In genomic region chr2:190036071-190036470, GRCh38 we compare ENCODE assay signal across 24 cellular contexts. TPM values are rescaled to one million over a fixed set of nuclear protein-coding genes. Genes with fewer than 3 reads are reported as not detected.
"Had no signal": no experiment of that assay in that cellular context is flagged by ENCODE, and none has a peak within 500 bp of the region (broad histone marks: within the 10 kb centered on the region; RNA-seq: fewer than 3 reads in every experiment).

No MANE protein-coding gene starts in this region.

- H3K4me1 ChIP-seq: neural progenitor cell, pancreas, right lobe of liver, sigmoid colon, stomach, suprapubic skin, testis, tibial artery, transverse colon, upper lobe of right lung, uterus had no signal

- DNase-seq: naive thymus-derived CD4-positive, alpha-beta T cell; natural killer cell; occipital lobe; pancreas; posterior cingulate gyrus; psoas muscle; right cardiac atrium; right lobe of liver; sigmoid colon; small intestine; stimulated activated CD4-positive, alpha-beta T cell treated with anti-CD3 and anti-CD28 coated beads, Interleukin-15, amount 100 ng/mL, for 24 hours; stimulated activated CD4-positive, alpha-beta T cell treated with anti-CD3 and anti-CD28 coated beads, Interleukin-2, amount 100 ng/mL, for 24 hours; stimulated activated CD4-positive, alpha-beta T cell treated with anti-CD3 and anti-CD28 coated beads, Interleukin-2, amount 100 ng/mL, for 48 hours; stimulated activated CD4-positive, alpha-beta T cell treated with anti-CD3 and anti-CD28 coated beads, Interleukin-4, amount 100 ng/mL, for 24 hours; stimulated activated naive B cell treated with anti-CD40 and anti-IgM and Interleukin-4, amounts not matched to agents 10 μg/mL and 1 μg/mL and 100 μg/mL, for 72 hours; stimulated activated naive CD4-positive, alpha-beta T cell treated with Interleukin-2 at 50 U/mL for 16 hours; stomach; testis; tibial artery; transverse colon; upper lobe of right lung; uterus had no signal

- H3K4me2 ChIP-seq: neural progenitor cell had no signal

- H3K4me3 ChIP-seq: neural progenitor cell, pancreas, psoas muscle, right lobe of liver, sigmoid colon, stomach, suprapubic skin, testis, tibial artery, transverse colon, upper lobe of right lung, uterus had no signal

- H3K36me3 ChIP-seq: neural progenitor cell, pancreas, right lobe of liver, sigmoid colon, stomach, suprapubic skin, tibial artery, transverse colon, upper lobe of right lung, uterus had no signal

- H3K27ac ChIP-seq: neural progenitor cell, pancreas, psoas muscle, right lobe of liver, sigmoid colon, stomach, suprapubic skin, testis, tibial artery, transverse colon, upper lobe of right lung, uterus had no signal

- H3K9me3 ChIP-seq: pancreas, psoas muscle, right lobe of liver, sigmoid colon, stomach, suprapubic skin, testis, tibial artery, transverse colon, upper lobe of right lung, uterus had no signal

- H2AFZ ChIP-seq: neural progenitor cell had no signal

- H3K27me3 ChIP-seq: pancreas, right lobe of liver, sigmoid colon, stomach, suprapubic skin, testis, tibial artery, transverse colon, upper lobe of right lung, uterus had no signal

RNA-seq across cellular contexts. Expression of gene MSTN, which starts 26.5 kb away (rescaled TPM):
- total RNA-seq: natural killer cell, right lobe of liver, upper lobe of right lung had no signal
